2 cellular contexts compared by ENCODE assay signal in the genomic region with DNA sequence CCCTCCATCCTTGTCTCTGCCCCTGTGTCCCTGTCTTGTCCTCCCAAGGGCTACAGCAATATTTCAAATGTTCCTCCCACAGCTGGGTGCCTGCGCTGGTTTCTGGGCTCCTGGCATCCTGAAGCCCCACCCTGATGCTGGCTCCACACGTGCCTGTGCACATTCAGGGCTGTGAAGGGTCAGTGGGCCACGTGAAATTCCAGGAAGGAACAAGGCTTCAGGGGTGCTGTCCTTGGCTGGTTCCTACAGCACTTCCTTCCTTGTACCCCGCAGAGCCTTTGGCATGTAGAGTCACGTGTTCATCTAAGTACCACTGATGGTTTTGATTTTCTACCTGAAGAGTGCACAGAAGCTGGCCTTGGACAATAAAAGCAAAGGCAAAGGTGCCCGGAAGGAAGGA.
TF ChIP-seq lines count a peak whose summit lies in the region.

No MANE protein-coding gene starts in this region.

TF ChIP-seq in GM23338, 12 proteins besides CTCF, POLR2A, EP300 and RAD21 (continues in another document):
- TF ChIP-seq REST (IDR thresholded peaks at IDR 0.05; ENCODE audit: unreplicated experiment): no peak
- TF ChIP-seq EZH2 (IDR thresholded peaks at IDR 0.05; ENCODE audit: low read depth, unreplicated experiment): no peak
- TF ChIP-seq CREB1 (CRISPR knock-in tag; IDR thresholded peaks at IDR 0.05; ENCODE audit: low read depth): no peak
- TF ChIP-seq, protein P1, sequence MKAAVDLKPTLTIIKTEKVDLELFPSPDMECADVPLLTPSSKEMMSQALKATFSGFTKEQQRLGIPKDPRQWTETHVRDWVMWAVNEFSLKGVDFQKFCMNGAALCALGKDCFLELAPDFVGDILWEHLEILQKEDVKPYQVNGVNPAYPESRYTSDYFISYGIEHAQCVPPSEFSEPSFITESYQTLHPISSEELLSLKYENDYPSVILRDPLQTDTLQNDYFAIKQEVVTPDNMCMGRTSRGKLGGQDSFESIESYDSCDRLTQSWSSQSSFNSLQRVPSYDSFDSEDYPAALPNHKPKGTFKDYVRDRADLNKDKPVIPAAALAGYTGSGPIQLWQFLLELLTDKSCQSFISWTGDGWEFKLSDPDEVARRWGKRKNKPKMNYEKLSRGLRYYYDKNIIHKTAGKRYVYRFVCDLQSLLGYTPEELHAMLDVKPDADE (IDR thresholded peaks at IDR 0.05): no peak
- no peak for TF ChIP-seq ZNF462 (CRISPR knock-in tag; IDR thresholded peaks at IDR 0.05)
- no peak for TF ChIP-seq STAT1 (IDR thresholded peaks at IDR 0.05; ENCODE audit: unreplicated experiment)
- TF ChIP-seq NANOG (IDR thresholded peaks at IDR 0.05; ENCODE audit: borderline replicate concordance): no peak
- no peak for TF ChIP-seq POLR2AphosphoS5 (IDR thresholded peaks at IDR 0.05; ENCODE audit: low read depth)
- TF ChIP-seq EZH2phosphoT487 (IDR thresholded peaks at IDR 0.05; ENCODE audit: unreplicated experiment): no peak
- TF ChIP-seq ZNF331 (CRISPR knock-in tag; IDR thresholded peaks at IDR 0.05; ENCODE audit: low read depth): no peak

TF ChIP-seq in K562, 482 proteins besides CTCF, POLR2A, EP300 and RAD21:
- 0 out of 2 replicates have a peak, but pooled peaks have one; percentile 37 for TF ChIP-seq REST (CRISPR knock-in tag; IDR thresholded peaks at IDR 0.05; ENCODE audit: low read depth)
- no peak for TF ChIP-seq ZNF384 (IDR thresholded peaks at IDR 0.05; ENCODE audit: low read depth, low read length)
- TF ChIP-seq RCOR1 (IDR thresholded peaks at IDR 0.05; ENCODE audit: borderline replicate concordance in 1 of 2, low read depth in 2 of 2, low read length in 2 of 2): no peak
- no peak for TF ChIP-seq BDP1 (IDR thresholded peaks at IDR 0.05; ENCODE audit: insufficient read depth, insufficient read length)
- TF ChIP-seq ZFP91 (CRISPR knock-in tag; IDR thresholded peaks at IDR 0.05): no peak
- TF ChIP-seq ZNF431 (CRISPR knock-in tag; IDR thresholded peaks at IDR 0.05): no peak
- no peak for TF ChIP-seq ZSCAN32 (CRISPR knock-in tag; IDR thresholded peaks at IDR 0.05)
- TF ChIP-seq CEBPB (tag; IDR thresholded peaks at IDR 0.05): no peak
- TF ChIP-seq DEAF1 (CRISPR knock-in tag; IDR thresholded peaks at IDR 0.05): no peak
- no peak for TF ChIP-seq RBM22 (IDR thresholded peaks at IDR 0.05; ENCODE audit: low read depth, low read length, poor library complexity, severe bottlenecking)
- no peak for TF ChIP-seq BRF2 (IDR thresholded peaks at IDR 0.05; ENCODE audit: borderline replicate concordance, insufficient read depth, insufficient read length)
- TF ChIP-seq, protein P2, sequence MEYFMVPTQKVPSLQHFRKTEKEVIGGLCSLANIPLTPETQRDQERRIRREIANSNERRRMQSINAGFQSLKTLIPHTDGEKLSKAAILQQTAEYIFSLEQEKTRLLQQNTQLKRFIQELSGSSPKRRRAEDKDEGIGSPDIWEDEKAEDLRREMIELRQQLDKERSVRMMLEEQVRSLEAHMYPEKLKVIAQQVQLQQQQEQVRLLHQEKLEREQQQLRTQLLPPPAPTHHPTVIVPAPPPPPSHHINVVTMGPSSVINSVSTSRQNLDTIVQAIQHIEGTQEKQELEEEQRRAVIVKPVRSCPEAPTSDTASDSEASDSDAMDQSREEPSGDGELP (CRISPR knock-in tag; IDR thresholded peaks at IDR 0.05; ENCODE audit: borderline replicate concordance): peak; percentile 17; the same call in 1 of the 2 replicates
- TF ChIP-seq BHLHE40 (IDR thresholded peaks at IDR 0.05; ENCODE audit: low read length): peak; percentile 83
- no peak for TF ChIP-seq NFRKB (IDR thresholded peaks at IDR 0.05; ENCODE audit: low read depth)
- TF ChIP-seq, protein P3, sequence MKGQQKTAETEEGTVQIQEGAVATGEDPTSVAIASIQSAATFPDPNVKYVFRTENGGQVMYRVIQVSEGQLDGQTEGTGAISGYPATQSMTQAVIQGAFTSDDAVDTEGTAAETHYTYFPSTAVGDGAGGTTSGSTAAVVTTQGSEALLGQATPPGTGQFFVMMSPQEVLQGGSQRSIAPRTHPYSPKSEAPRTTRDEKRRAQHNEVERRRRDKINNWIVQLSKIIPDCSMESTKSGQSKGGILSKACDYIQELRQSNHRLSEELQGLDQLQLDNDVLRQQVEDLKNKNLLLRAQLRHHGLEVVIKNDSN (CRISPR knock-in tag; IDR thresholded peaks at IDR 0.05): peak; percentile 38; the same call in 1 of the 2 replicates
- TF ChIP-seq MTA1 (IDR thresholded peaks at IDR 0.05; ENCODE audit: borderline replicate concordance): no peak
- TF ChIP-seq, protein P4, sequence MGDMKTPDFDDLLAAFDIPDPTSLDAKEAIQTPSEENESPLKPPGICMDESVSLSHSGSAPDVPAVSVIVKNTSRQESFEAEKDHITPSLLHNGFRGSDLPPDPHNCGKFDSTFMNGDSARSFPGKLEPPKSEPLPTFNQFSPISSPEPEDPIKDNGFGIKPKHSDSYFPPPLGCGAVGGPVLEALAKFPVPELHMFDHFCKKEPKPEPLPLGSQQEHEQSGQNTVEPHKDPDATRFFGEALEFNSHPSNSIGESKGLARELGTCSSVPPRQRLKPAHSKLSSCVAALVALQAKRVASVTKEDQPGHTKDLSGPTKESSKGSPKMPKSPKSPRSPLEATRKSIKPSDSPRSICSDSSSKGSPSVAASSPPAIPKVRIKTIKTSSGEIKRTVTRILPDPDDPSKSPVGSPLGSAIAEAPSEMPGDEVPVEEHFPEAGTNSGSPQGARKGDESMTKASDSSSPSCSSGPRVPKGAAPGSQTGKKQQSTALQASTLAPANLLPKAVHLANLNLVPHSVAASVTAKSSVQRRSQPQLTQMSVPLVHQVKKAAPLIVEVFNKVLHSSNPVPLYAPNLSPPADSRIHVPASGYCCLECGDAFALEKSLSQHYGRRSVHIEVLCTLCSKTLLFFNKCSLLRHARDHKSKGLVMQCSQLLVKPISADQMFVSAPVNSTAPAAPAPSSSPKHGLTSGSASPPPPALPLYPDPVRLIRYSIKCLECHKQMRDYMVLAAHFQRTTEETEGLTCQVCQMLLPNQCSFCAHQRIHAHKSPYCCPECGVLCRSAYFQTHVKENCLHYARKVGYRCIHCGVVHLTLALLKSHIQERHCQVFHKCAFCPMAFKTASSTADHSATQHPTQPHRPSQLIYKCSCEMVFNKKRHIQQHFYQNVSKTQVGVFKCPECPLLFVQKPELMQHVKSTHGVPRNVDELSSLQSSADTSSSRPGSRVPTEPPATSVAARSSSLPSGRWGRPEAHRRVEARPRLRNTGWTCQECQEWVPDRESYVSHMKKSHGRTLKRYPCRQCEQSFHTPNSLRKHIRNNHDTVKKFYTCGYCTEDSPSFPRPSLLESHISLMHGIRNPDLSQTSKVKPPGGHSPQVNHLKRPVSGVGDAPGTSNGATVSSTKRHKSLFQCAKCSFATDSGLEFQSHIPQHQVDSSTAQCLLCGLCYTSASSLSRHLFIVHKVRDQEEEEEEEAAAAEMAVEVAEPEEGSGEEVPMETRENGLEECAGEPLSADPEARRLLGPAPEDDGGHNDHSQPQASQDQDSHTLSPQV (IDR thresholded peaks at IDR 0.05): 0 out of 2 replicates have a peak, but pooled peaks have one; percentile 57
- TF ChIP-seq E2F6 (IDR thresholded peaks at IDR 0.05; ENCODE audit: borderline replicate concordance in 1 of 2, extremely low read depth in 1 of 2, insufficient read depth in 1 of 2, insufficient read length in 1 of 2, low read depth in 1 of 2, low read length in 1 of 2, poor library complexity in 1 of 2, severe bottlenecking in 1 of 2): peak in 1 of 2 experiments; percentile 17
- peak; percentile 31; the same call in 1 of the 2 replicates for TF ChIP-seq USF2 (CRISPR knock-in tag; IDR thresholded peaks at IDR 0.05)
- no peak for TF ChIP-seq ZBTB17 (CRISPR knock-in tag; IDR thresholded peaks at IDR 0.05)
- TF ChIP-seq RAD51 (IDR thresholded peaks at IDR 0.05; ENCODE audit: borderline replicate concordance, low read depth): peak; percentile 21; the same call in 1 of the 2 replicates
